ENCODE assay signal across 14 cellular contexts in the genomic region with DNA sequence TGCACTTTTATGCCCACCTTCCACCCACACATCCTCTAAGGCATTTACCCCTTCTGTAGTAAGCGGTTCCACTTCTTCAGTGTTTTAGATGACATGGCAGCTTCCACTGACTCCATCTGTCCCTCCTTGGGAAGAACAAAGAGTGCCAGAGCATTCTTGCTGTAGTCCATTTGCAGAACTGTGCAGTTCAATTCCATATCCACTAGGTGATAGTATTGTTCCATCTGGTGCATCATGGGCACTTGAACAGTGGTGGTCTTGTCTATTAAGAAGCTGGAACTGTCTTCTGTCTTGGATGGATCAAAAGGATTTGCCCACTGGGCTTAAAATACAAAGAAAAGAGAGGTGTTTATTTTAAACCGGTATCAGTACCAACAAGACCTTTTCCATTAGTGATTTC. TPM values are rescaled to one million over a fixed set of nuclear protein-coding genes. Genes with fewer than 3 reads are reported as not detected.
DNase-seq lines count a peak whose midpoint lies in the region; ATAC-seq and TF ChIP-seq lines count a peak whose summit lies in the region.
"Had no signal": no experiment of that assay in that cellular context is flagged by ENCODE, and none has a peak within 500 bp of the region (broad histone marks: within the 10 kb centered on the region; RNA-seq: fewer than 3 reads in every experiment).

No MANE protein-coding gene starts in this region.

- no peaks in the 10 kb centered on the region for H4K20me1 ChIP-seq in GM23338 (replicated peaks; ENCODE audit: insufficient read depth)

- POLR2A ChIA-PET in A673 (lab: Charles Lee; ENCODE audit: low non-redundant PET), result no interaction called here

- no peak overlapping the region for H3K4me2 ChIP-seq in GM23338

- no TSS peak for BruUV-seq in A673 (replicated peaks; lab: Mats Ljungman, UMichigan)

- H2AFZ ChIP-seq in GM23338, result no peak overlapping the region

- no peak for TF ChIP-seq POLR2A in GM18505 (IDR thresholded peaks at IDR 0.05; ENCODE audit: borderline replicate concordance, extremely low read depth, insufficient read depth, insufficient read length)

- H3K4me3 Mint-ChIP-seq in GM23338 (no peak overlapping the region), glutamatergic neuron (ENCODE audit: unreplicated experiment) (no peak overlapping the region)
- H3K4me3 Mint-ChIP-seq: activated B cell treated with CpG ODN at 0.5 μM for 24 hours had no signal

- H3K36me3 Mint-ChIP-seq in GM23338 (ENCODE audit: low read depth) (no peaks in the 10 kb centered on the region; the same call in 2 of the 3 replicates), glutamatergic neuron (ENCODE audit: unreplicated experiment) (no peaks in the 10 kb centered on the region)

- ATAC-seq in GM23338, result no peak
- ATAC-seq in GM19463 (IDR thresholded peaks at IDR 0.05; ENCODE audit: unreplicated experiment), result no peak
- no peak for ATAC-seq in GM18505 (IDR thresholded peaks at IDR 0.05; ENCODE audit: unreplicated experiment)
- ATAC-seq: esophagus mucosa, Right ventricle myocardium inferior had no signal

- H3K27me3 Mint-ChIP-seq in GM23338 (ENCODE audit: insufficient read depth, low read depth, poor library complexity), result no peaks in the 10 kb centered on the region
- no peaks in the 10 kb centered on the region for H3K27me3 Mint-ChIP-seq in glutamatergic neuron (ENCODE audit: unreplicated experiment)
- H3K27me3 Mint-ChIP-seq: activated B cell treated with CpG ODN at 0.5 μM for 24 hours had no signal

- intact Hi-C loops in A673 (cut with micrococcal nuclease; ENCODE audit: unreplicated experiment), result no loop called here

- H3K9me3 Mint-ChIP-seq in GM23338 (peaks cover 23% of the 10 kb centered on the region), glutamatergic neuron (ENCODE audit: unreplicated experiment) (no peaks in the 10 kb centered on the region)

- peak; percentile 3 for DNase-seq in A673 (ENCODE audit: low spot score)
- DNase-seq in GM23338 (ENCODE audit: low spot score), result peak; percentile 14
- DNase-seq in RKO (ENCODE audit: low spot score), result peak; percentile 2
- DNase-seq in glutamatergic neuron, result no peak
- DNase-seq in hypothalamus (lab: John Stamatoyannopoulos, UW), result no peak
- DNase-seq in superior temporal gyrus (ENCODE audit: extremely low spot score), result no peak
- DNase-seq: activated B cell treated with CpG ODN at 0.5 μM for 24 hours; NCI-H2029 treated with DMSO at 0.1 percent for 48 hours; stimulated activated CD4-positive, alpha-beta T cell treated with anti-CD3 and anti-CD28 coated beads, Interleukin-12 subunit alpha, Interleukin-12 subunit beta, amount 100 ng/mL, for 4 hours; uterus had no signal

- H3K36me3 ChIP-seq in A673 (ENCODE audit: insufficient read depth, low read length, poor library complexity, severe bottlenecking) (no peaks in the 10 kb centered on the region), GM23338 (ENCODE audit: insufficient read depth) (no peaks in the 10 kb centered on the region)
- H3K36me3 ChIP-seq: uterus had no signal

- H3K9me2 ChIP-seq in GM23338 (ENCODE audit: insufficient read depth), result no peaks in the 10 kb centered on the region

- H3K4me1 ChIP-seq in A673 (ENCODE audit: insufficient read depth, low read length, poor library complexity, severe bottlenecking) (no peaks in the 10 kb centered on the region), GM23338 (ENCODE audit: insufficient read depth) (no peaks in the 10 kb centered on the region)
- H3K4me1 ChIP-seq: uterus had no signal

- no peaks in the 10 kb centered on the region for H3K9me3 ChIP-seq in A673 (ENCODE audit: low read depth, low read length, poor library complexity, severe bottlenecking)
- H3K9me3 ChIP-seq: uterus had no signal

- H3K27ac ChIP-seq in A673 (ENCODE audit: low read depth, low read length, poor library complexity, severe bottlenecking), result no peak overlapping the region
- H3K27ac ChIP-seq in GM23338 (ENCODE audit: low read depth), result no peak overlapping the region
- H3K27ac ChIP-seq: uterus had no signal

- H3K4me1 Mint-ChIP-seq in GM23338, result no peaks in the 10 kb centered on the region
- H3K4me1 Mint-ChIP-seq in glutamatergic neuron (ENCODE audit: low read depth, unreplicated experiment), result no peaks in the 10 kb centered on the region
- H3K4me1 Mint-ChIP-seq: activated B cell treated with CpG ODN at 0.5 μM for 24 hours had no signal

- no peaks in the 10 kb centered on the region for H3K79me2 ChIP-seq in GM23338 (replicated peaks; ENCODE audit: insufficient read depth)

- CTCF ChIA-PET in A673 (lab: Charles Lee), result no interaction called here

- H3F3A ChIP-seq in GM23338 (replicated peaks; ENCODE audit: low read depth), result no peaks in the 10 kb centered on the region

- H3K27ac Mint-ChIP-seq in GM23338 (no peak overlapping the region), glutamatergic neuron (ENCODE audit: unreplicated experiment) (peak overlapping the region; percentile 59)
- H3K27ac Mint-ChIP-seq: activated B cell treated with CpG ODN at 0.5 μM for 24 hours had no signal

- H3K27me3 ChIP-seq in A673 (replicated peaks; ENCODE audit: insufficient read depth, low read depth, low read length, poor library complexity) (no peaks in the 10 kb centered on the region), GM23338 (ENCODE audit: insufficient read depth) (no peaks in the 10 kb centered on the region)
- H3K27me3 ChIP-seq: uterus had no signal

- H3K4me3 ChIP-seq in A673 (ENCODE audit: low read depth, low read length, poor library complexity, severe bottlenecking), result no peak overlapping the region
- no peak overlapping the region for H3K4me3 ChIP-seq in GM23338
- H3K4me3 ChIP-seq: uterus had no signal

- TF ChIP-seq CTCF in A673 (conservative IDR thresholded peaks at IDR 0.05; ENCODE audit: low read depth, low read length), result 0 out of 2 replicates have a peak, but pooled peaks have one; percentile 30
- TF ChIP-seq CTCF in GM23338 (conservative IDR thresholded peaks at IDR 0.05; ENCODE audit: low read depth in 2 of 2), result peak; percentile 48 to 75
- peak; percentile 38 for TF ChIP-seq CTCF in glutamatergic neuron (IDR thresholded peaks at IDR 0.05; ENCODE audit: partially characterized antibody, unreplicated experiment)

TF ChIP-seq in GM23338, 12 proteins besides CTCF, POLR2A, EP300 and RAD21 (continues in another document):
- TF ChIP-seq EZH2 (IDR thresholded peaks at IDR 0.05; ENCODE audit: low read depth, unreplicated experiment) (no peak), POLR2AphosphoS5 (IDR thresholded peaks at IDR 0.05; ENCODE audit: low read depth) (no peak)
- TF ChIP-seq, protein P1, sequence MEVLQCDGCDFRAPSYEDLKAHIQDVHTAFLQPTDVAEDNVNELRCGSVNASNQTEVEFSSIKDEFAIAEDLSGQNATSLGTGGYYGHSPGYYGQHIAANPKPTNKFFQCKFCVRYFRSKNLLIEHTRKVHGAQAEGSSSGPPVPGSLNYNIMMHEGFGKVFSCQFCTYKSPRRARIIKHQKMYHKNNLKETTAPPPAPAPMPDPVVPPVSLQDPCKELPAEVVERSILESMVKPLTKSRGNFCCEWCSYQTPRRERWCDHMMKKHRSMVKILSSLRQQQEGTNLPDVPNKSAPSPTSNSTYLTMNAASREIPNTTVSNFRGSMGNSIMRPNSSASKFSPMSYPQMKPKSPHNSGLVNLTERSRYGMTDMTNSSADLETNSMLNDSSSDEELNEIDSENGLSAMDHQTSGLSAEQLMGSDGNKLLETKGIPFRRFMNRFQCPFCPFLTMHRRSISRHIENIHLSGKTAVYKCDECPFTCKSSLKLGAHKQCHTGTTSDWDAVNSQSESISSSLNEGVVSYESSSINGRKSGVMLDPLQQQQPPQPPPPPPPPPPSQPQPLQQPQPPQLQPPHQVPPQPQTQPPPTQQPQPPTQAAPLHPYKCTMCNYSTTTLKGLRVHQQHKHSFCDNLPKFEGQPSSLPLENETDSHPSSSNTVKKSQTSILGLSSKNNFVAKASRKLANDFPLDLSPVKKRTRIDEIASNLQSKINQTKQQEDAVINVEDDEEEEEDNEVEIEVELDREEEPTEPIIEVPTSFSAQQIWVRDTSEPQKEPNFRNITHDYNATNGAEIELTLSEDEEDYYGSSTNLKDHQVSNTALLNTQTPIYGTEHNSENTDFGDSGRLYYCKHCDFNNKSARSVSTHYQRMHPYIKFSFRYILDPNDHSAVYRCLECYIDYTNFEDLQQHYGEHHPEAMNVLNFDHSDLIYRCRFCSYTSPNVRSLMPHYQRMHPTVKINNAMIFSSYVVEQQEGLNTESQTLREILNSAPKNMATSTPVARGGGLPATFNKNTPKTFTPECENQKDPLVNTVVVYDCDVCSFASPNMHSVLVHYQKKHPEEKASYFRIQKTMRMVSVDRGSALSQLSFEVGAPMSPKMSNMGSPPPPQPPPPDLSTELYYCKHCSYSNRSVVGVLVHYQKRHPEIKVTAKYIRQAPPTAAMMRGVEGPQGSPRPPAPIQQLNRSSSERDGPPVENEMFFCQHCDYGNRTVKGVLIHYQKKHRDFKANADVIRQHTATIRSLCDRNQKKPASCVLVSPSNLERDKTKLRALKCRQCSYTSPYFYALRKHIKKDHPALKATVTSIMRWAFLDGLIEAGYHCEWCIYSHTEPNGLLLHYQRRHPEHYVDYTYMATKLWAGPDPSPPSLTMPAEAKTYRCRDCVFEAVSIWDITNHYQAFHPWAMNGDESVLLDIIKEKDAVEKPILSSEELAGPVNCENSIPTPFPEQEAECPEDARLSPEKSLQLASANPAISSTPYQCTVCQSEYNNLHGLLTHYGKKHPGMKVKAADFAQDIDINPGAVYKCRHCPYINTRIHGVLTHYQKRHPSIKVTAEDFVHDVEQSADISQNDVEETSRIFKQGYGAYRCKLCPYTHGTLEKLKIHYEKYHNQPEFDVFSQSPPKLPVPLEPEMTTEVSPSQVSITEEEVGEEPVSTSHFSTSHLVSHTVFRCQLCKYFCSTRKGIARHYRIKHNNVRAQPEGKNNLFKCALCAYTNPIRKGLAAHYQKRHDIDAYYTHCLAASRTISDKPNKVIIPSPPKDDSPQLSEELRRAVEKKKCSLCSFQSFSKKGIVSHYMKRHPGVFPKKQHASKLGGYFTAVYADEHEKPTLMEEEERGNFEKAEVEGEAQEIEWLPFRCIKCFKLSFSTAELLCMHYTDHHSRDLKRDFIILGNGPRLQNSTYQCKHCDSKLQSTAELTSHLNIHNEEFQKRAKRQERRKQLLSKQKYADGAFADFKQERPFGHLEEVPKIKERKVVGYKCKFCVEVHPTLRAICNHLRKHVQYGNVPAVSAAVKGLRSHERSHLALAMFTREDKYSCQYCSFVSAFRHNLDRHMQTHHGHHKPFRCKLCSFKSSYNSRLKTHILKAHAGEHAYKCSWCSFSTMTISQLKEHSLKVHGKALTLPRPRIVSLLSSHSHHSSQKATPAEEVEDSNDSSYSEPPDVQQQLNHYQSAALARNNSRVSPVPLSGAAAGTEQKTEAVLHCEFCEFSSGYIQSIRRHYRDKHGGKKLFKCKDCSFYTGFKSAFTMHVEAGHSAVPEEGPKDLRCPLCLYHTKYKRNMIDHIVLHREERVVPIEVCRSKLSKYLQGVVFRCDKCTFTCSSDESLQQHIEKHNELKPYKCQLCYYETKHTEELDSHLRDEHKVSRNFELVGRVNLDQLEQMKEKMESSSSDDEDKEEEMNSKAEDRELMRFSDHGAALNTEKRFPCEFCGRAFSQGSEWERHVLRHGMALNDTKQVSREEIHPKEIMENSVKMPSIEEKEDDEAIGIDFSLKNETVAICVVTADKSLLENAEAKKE (CRISPR knock-in tag; IDR thresholded peaks at IDR 0.05), result no peak

RNA-seq across cellular contexts. Expression of a gene that starts 3.5 kb away (rescaled TPM):
- total RNA-seq in A673 (2021), result not detected in 2 replicates
- not detected in 2 replicates for total RNA-seq in GM23338 (2014; rRNA removed; shearing (Covaris generic))
- not detected in 2 replicates for polyA plus RNA-seq in GM23338 (2016; fragmentation: Nextera tagmentation; extraction: Ambion mirVana)
- not detected for total RNA-seq in glutamatergic neuron (ENCODE audit: unreplicated experiment)
- total RNA-seq: activated B cell treated with CpG ODN at 0.5 μM for 24 hours, esophagus mucosa, Right ventricle myocardium inferior, uterus had no signal

Comparison
In these comparisons a context has a peak if more than half of its experiments do, and no peak if none do; other contexts are left out.
1. DNase-seq: peak in A673 (single experiment), GM23338 (single experiment) and RKO (single experiment); none in glutamatergic neuron (single experiment), hypothalamus (0 of 51) and superior temporal gyrus (single experiment).
2. Peak in every context shown above with its lines, with median percentiles within 50 percentile points of each other: CTCF ChIP-seq.